ENCODE assay signal across 28 cellular contexts in genomic region chr2:199470361-199470671, GRCh38. TPM values are rescaled to one million over a fixed set of nuclear protein-coding genes. Genes with fewer than 3 reads are reported as not detected.
A peak's percentile ranks its signal among the peaks of the same experiment; 100 is the strongest.
DNase-seq lines count a peak whose midpoint lies in the region; FAIRE-seq and TF ChIP-seq lines count a peak whose summit lies in the region.
"Had no signal": no experiment of that assay in that cellular context is flagged by ENCODE, and none has a peak within 500 bp of the region (broad histone marks: within the 10 kb centered on the region; RNA-seq: fewer than 3 reads in every experiment).

No MANE protein-coding gene starts in this region.

- H3K4me1 Mint-ChIP-seq in astrocyte (ENCODE audit: low read depth, unreplicated experiment) (peaks cover 5% of the 10 kb centered on the region), osteocyte (ENCODE audit: unreplicated experiment) (peaks cover 31% of the 10 kb centered on the region)
- H3K4me1 Mint-ChIP-seq in activated CD4-positive, alpha-beta memory T cell treated with anti-CD3 and anti-CD28 coated beads for 36 hours (ENCODE audit: low read depth): peaks cover 10% of the 10 kb centered on the region

- DNase-seq in astrocyte (ENCODE audit: low read depth) (no peak), osteocyte (ENCODE audit: extremely low spot score, unreplicated experiment) (no peak), NCI-H1092 treated with DMSO at 0.1 percent for 48 hours (lab: John Stamatoyannopoulos, UW) (no peak), A673 (ENCODE audit: low spot score) (no peak)
- DNase-seq in activated CD4-positive, CD25-positive, alpha-beta regulatory T cell (lab: John Stamatoyannopoulos, UW): no peak
- DNase-seq in activated CD4-positive, alpha-beta memory T cell treated with anti-CD3 and anti-CD28 coated beads for 36 hours: no peak
- DNase-seq: activated CD4-positive, alpha-beta T cell treated with anti-CD3 and anti-CD28 coated beads for 1 hour; activated CD8-positive, alpha-beta T cell treated with anti-CD3 and anti-CD28 coated beads, Interleukin-2, amount 10 ng/mL, durations not matched to agents 7 days and 5 days; CD8-positive, alpha-beta T cell; DMS 273 treated with DMSO at 0.1 percent for 48 hours; HCEC 1CT; NCI-H1417 treated with DMSO at 0.1 percent for 48 hours; NCI-H2107; NCI-H446 treated with DMSO at 0.1 percent for 48 hours; T-helper 1 cell; thyroid gland had no signal

- H3K36me3 ChIP-seq in ES-I3 (ENCODE audit: insufficient read depth, low read length) (no peaks in the 10 kb centered on the region), astrocyte (ENCODE audit: insufficient read depth, low read length) (no peaks in the 10 kb centered on the region), iPS-15b (ENCODE audit: control insufficient read depth, insufficient read depth, low read length) (no peaks in the 10 kb centered on the region), A673 (ENCODE audit: insufficient read depth, low read length, poor library complexity, severe bottlenecking) (no peaks in the 10 kb centered on the region)
- H3K36me3 ChIP-seq: neutrophil, prostate gland, thyroid gland had no signal

- H3K9me3 ChIP-seq in ES-I3 (ENCODE audit: control insufficient read depth, insufficient read depth, low read length) (no peaks in the 10 kb centered on the region), astrocyte (ENCODE audit: insufficient read depth, low read depth, low read length) (no peaks in the 10 kb centered on the region), iPS-15b (ENCODE audit: control insufficient read depth, insufficient read depth, low read length) (no peaks in the 10 kb centered on the region), A673 (ENCODE audit: low read depth, low read length, poor library complexity, severe bottlenecking) (no peaks in the 10 kb centered on the region)
- H3K9me3 ChIP-seq: neutrophil, prostate gland, thyroid gland had no signal

- H3K4me1 ChIP-seq in ES-I3 (ENCODE audit: insufficient read depth, low read length) (peaks cover 3% of the 10 kb centered on the region), astrocyte (ENCODE audit: insufficient read depth, low read length) (peaks cover 12% of the 10 kb centered on the region), iPS-15b (ENCODE audit: control insufficient read depth, insufficient read depth, low read length) (peaks cover 12% of the 10 kb centered on the region), A673 (ENCODE audit: insufficient read depth, low read length, poor library complexity, severe bottlenecking) (peaks cover 3% of the 10 kb centered on the region)
- H3K4me1 ChIP-seq: prostate gland had no signal

- H3K4me2 ChIP-seq in astrocyte (ENCODE audit: low read length): peak overlapping the region; percentile 83

- H3K4me3 ChIP-seq in astrocyte (ENCODE audit: insufficient read depth, low read depth, low read length) (no peak overlapping the region), iPS-15b (ENCODE audit: low read depth, low read length) (peak overlapping the region; percentile 68), A673 (ENCODE audit: low read depth, low read length, poor library complexity, severe bottlenecking) (no peak overlapping the region)
- H3K4me3 ChIP-seq: prostate gland, thyroid gland had no signal

- H3K79me2 ChIP-seq in astrocyte (ENCODE audit: insufficient read depth, low read length): no peaks in the 10 kb centered on the region

- H2AFZ ChIP-seq in astrocyte (ENCODE audit: low read depth, low read length): no peak overlapping the region

- H3K27me3 Mint-ChIP-seq in astrocyte (ENCODE audit: low read depth, unreplicated experiment) (peaks cover 83% of the 10 kb centered on the region), osteocyte (ENCODE audit: unreplicated experiment) (peaks cover 95% of the 10 kb centered on the region)
- peaks cover 84% of the 10 kb centered on the region for H3K27me3 Mint-ChIP-seq in activated CD4-positive, alpha-beta memory T cell treated with anti-CD3 and anti-CD28 coated beads for 36 hours

- H3K27ac ChIP-seq in astrocyte (ENCODE audit: low read depth, low read length) (no peak overlapping the region), A673 (ENCODE audit: low read depth, low read length, poor library complexity, severe bottlenecking) (no peak overlapping the region)
- H3K27ac ChIP-seq: neutrophil, prostate gland, RWPE1, skin epidermis, thyroid gland had no signal

- CTCF ChIA-PET in A673 (lab: Charles Lee): interaction anchor here (0.6 kb wide), 2 partner anchors 10 to 493 kb away, joined by 3 to 4 read pairs; no protein-coding TSS in a partner anchor
- CTCF ChIA-PET in activated CD4-positive, alpha-beta memory T cell treated with anti-CD3 and anti-CD28 coated beads for 36 hours (lab: Charles Lee): interaction anchor here (0.8 to 3.0 kb wide), 5 partner anchors 8 to 1157 kb away, joined by 3 to 15 read pairs (median 5); no protein-coding TSS in a partner anchor

- no peaks in the 10 kb centered on the region for H3K36me3 Mint-ChIP-seq in astrocyte (ENCODE audit: low read depth, unreplicated experiment)
- H3K36me3 Mint-ChIP-seq in osteocyte (ENCODE audit: unreplicated experiment): peaks cover 2% of the 10 kb centered on the region
- no peaks in the 10 kb centered on the region for H3K36me3 Mint-ChIP-seq in activated CD4-positive, alpha-beta memory T cell treated with anti-CD3 and anti-CD28 coated beads for 36 hours
- H3K36me3 Mint-ChIP-seq: CD8-positive, alpha-beta T cell had no signal

- BruUV-seq in A673 (replicated peaks; lab: Mats Ljungman, UMichigan): no TSS peak

- no peak for FAIRE-seq in astrocyte (lab: Jason Lieb, UNC)
- FAIRE-seq: TTC549 had no signal

- TF ChIP-seq CTCF in astrocyte (IDR thresholded peaks at IDR 0.05; ENCODE audit: insufficient read depth, low read depth, low read length): no peak
- no peak for TF ChIP-seq CTCF in osteocyte (IDR thresholded peaks at IDR 0.05)
- TF ChIP-seq CTCF in A673 (conservative IDR thresholded peaks at IDR 0.05; ENCODE audit: low read depth, low read length): no peak

- no peak overlapping the region for H3K27ac Mint-ChIP-seq in astrocyte (ENCODE audit: unreplicated experiment)
- H3K27ac Mint-ChIP-seq in osteocyte (ENCODE audit: unreplicated experiment): no peak overlapping the region
- H3K27ac Mint-ChIP-seq in activated CD4-positive, alpha-beta memory T cell treated with anti-CD3 and anti-CD28 coated beads for 36 hours: no peak overlapping the region
- H3K27ac Mint-ChIP-seq: activated CD8-positive, alpha-beta T cell treated with anti-CD3 and anti-CD28 coated beads, Interleukin-2, amount 10 ng/mL, durations not matched to agents 7 days and 5 days; activated naive CD4-positive, alpha-beta T cell treated with anti-CD3 and anti-CD28 coated beads, Interleukin-2, amount 50 U/mL, for 72 hours; activated T-helper 2 cell treated with anti-CD3 and anti-CD28 coated beads, Interferon-gamma antibody, Interleukin-2, Interleukin-4, amounts not matched to agents 10 μg/mL and 5 μg/mL and 100 μg/mL, durations not matched to agents 14 hours and 24 hours and 36 hours; B cell; CD8-positive, alpha-beta T cell; stimulated activated naive CD8-positive, alpha-beta T cell treated with anti-CD3 and anti-CD28 coated beads, Interleukin-15, amount 100 ng/mL, for 72 hours had no signal

- H4K20me1 ChIP-seq in astrocyte (ENCODE audit: insufficient read depth, low read length): no peaks in the 10 kb centered on the region

- intact Hi-C loops in A673 (cut with micrococcal nuclease; ENCODE audit: unreplicated experiment): loop anchor here (5.0 to 10.0 kb wide), 2 partner anchors 267 to 394 kb away; no protein-coding TSS in a partner anchor
- intact Hi-C loops in activated CD4-positive, alpha-beta memory T cell treated with anti-CD3 and anti-CD28 coated beads for 36 hours (cut with micrococcal nuclease): loop anchor here (2.0 kb wide), 1 partner anchor 14 kb away; the partner anchor contains the start of gene SATB2

- POLR2A ChIA-PET in A673 (lab: Charles Lee; ENCODE audit: low non-redundant PET): no interaction called here
- POLR2A ChIA-PET in activated CD4-positive, alpha-beta memory T cell treated with anti-CD3 and anti-CD28 coated beads for 36 hours (lab: Charles Lee): no interaction called here

- no peak overlapping the region for H3K4me3 Mint-ChIP-seq in astrocyte (ENCODE audit: unreplicated experiment)
- peak overlapping the region; percentile 14 for H3K4me3 Mint-ChIP-seq in osteocyte (ENCODE audit: unreplicated experiment)
- no peak overlapping the region for H3K4me3 Mint-ChIP-seq in activated CD4-positive, alpha-beta memory T cell treated with anti-CD3 and anti-CD28 coated beads for 36 hours
- H3K4me3 Mint-ChIP-seq: activated CD8-positive, alpha-beta T cell treated with anti-CD3 and anti-CD28 coated beads, Interleukin-2, amount 10 ng/mL, durations not matched to agents 7 days and 5 days; B cell; CD8-positive, alpha-beta T cell had no signal

- H3K9me3 Mint-ChIP-seq in astrocyte (ENCODE audit: unreplicated experiment) (peaks cover 4% of the 10 kb centered on the region), osteocyte (ENCODE audit: unreplicated experiment) (no peaks in the 10 kb centered on the region)
- no peaks in the 10 kb centered on the region for H3K9me3 Mint-ChIP-seq in activated CD4-positive, alpha-beta memory T cell treated with anti-CD3 and anti-CD28 coated beads for 36 hours
- H3K9me3 Mint-ChIP-seq: activated T-helper 2 cell treated with anti-CD3 and anti-CD28 coated beads, Interferon-gamma antibody, Interleukin-2, Interleukin-4, amounts not matched to agents 10 μg/mL and 5 μg/mL and 100 μg/mL, durations not matched to agents 14 hours and 24 hours and 36 hours; CD8-positive, alpha-beta T cell had no signal

- H3K27me3 ChIP-seq in astrocyte (ENCODE audit: insufficient read depth, low read length) (peaks cover 77% of the 10 kb centered on the region), iPS-15b (ENCODE audit: control insufficient read depth, insufficient read depth, low read length) (peaks cover 87% of the 10 kb centered on the region), A673 (replicated peaks; ENCODE audit: insufficient read depth, low read depth, low read length, poor library complexity) (peaks cover 33% of the 10 kb centered on the region)

- H3K9ac ChIP-seq in ES-I3 (ENCODE audit: low read depth, low read length) (peak overlapping the region; percentile 44; the same call in 1 of the 2 replicates), astrocyte (ENCODE audit: low read length) (no peak overlapping the region), iPS-15b (ENCODE audit: low read depth, low read length) (no peak overlapping the region)

RNA-seq across cellular contexts. Expression of gene SATB2, which starts 12.6 kb away (rescaled TPM):
- total RNA-seq in astrocyte (11.6 and 12.3 TPM in 2 replicates), osteocyte (11.6 and 12.8 TPM in 2 replicates), A673 (2021) (20.3 and 23.2 TPM in 2 replicates)
- under 1 TPM; 0.17 to 0.19 TPM for total RNA-seq in activated CD4-positive, alpha-beta memory T cell treated with anti-CD3 and anti-CD28 coated beads for 36 hours
- total RNA-seq: activated CD8-positive, alpha-beta T cell treated with anti-CD3 and anti-CD28 coated beads, Interleukin-2, amount 10 ng/mL, durations not matched to agents 7 days and 5 days; CD8-positive, alpha-beta T cell; G401 had no signal

Comparison
In these comparisons a context has a peak if more than half of its experiments do, and no peak if none do; other contexts are left out.
1. RNA of gene SATB2, which starts 12.6 kb away (total RNA-seq): 20.3 to 23.2 TPM in A673, 11.6 to 12.3 TPM in astrocyte and 11.6 to 12.8 TPM in osteocyte; 0.17 to 0.19 TPM in activated CD4-positive, alpha-beta memory T cell treated with anti-CD3 and anti-CD28 coated beads for 36 hours; every median in the first group is over 10 times any median in the second.